1 cellular context compared by ENCODE assay signal in the genomic region with DNA sequence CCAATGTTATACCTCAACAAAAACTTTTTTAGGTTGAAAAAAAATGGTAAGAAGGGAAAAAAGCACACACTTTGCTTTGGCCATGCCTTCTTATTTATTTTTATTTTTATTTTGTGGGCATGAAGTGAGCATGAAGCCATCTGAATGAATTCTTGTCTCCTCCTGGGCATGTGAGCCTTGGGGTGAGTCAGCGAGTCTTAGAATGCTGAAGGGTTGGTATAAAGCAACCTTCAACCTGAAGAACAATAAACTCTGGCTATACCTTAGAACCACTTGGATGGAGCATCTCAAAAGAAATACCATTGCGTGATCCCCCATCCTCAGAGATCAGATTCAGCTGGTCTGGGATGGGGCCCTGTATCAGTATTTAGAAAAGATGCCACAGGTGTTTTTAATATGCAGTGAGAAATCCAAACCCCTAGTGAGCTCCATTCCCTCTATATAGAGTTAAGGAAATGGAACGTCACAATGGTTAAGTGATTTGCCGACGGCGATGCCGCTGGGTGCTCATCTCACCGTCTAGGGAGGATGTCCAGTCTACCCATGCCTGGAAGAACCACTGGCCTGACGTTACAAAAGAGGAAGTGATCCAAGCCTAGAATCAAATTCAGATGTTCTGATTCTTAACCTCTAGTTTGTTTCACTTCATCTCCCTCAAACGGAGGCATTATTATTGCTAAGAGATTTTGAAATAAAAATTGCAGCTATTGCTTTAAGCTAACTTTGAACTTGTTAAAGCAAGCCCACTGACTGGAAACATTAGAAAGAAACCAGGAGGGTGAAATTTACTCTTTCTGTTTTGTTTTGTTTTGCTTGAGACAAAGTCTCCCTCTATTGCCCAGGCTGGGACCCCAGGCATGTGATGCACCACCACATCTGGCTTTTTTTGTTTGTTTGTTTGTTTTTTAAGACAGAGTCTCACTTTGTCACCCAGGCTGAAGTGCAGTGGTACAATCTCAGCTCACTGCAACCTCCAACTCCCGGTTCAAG.
TF ChIP-seq lines count a peak whose summit lies in the region.

No MANE protein-coding gene starts in this region.

TF ChIP-seq in SK-N-SH treated with all-trans-retinoic acid at 6 μM for 48 hours, 23 proteins besides CTCF, POLR2A, EP300 and RAD21:
- TF ChIP-seq, protein P1, sequence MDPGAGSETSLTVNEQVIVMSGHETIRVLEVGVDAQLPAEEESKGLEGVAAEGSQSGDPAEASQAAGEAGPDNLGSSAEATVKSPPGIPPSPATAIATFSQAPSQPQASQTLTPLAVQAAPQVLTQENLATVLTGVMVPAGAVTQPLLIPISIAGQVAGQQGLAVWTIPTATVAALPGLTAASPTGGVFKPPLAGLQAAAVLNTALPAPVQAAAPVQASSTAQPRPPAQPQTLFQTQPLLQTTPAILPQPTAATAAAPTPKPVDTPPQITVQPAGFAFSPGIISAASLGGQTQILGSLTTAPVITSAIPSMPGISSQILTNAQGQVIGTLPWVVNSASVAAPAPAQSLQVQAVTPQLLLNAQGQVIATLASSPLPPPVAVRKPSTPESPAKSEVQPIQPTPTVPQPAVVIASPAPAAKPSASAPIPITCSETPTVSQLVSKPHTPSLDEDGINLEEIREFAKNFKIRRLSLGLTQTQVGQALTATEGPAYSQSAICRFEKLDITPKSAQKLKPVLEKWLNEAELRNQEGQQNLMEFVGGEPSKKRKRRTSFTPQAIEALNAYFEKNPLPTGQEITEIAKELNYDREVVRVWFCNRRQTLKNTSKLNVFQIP (CRISPR knock-in tag; IDR thresholded peaks at IDR 0.05; ENCODE audit: borderline replicate concordance, low read depth) = no peak
- TF ChIP-seq SNAI2 (CRISPR knock-in tag; IDR thresholded peaks at IDR 0.05) (no peak), CSDC2 (CRISPR knock-in tag; IDR thresholded peaks at IDR 0.05) (no peak), ZFP30 (CRISPR knock-in tag; IDR thresholded peaks at IDR 0.05) (no peak), PPARA (CRISPR knock-in tag; IDR thresholded peaks at IDR 0.05; ENCODE audit: borderline replicate concordance) (no peak), ISL1 (CRISPR knock-in tag; IDR thresholded peaks at IDR 0.05) (no peak)
- TF ChIP-seq, protein P2, sequence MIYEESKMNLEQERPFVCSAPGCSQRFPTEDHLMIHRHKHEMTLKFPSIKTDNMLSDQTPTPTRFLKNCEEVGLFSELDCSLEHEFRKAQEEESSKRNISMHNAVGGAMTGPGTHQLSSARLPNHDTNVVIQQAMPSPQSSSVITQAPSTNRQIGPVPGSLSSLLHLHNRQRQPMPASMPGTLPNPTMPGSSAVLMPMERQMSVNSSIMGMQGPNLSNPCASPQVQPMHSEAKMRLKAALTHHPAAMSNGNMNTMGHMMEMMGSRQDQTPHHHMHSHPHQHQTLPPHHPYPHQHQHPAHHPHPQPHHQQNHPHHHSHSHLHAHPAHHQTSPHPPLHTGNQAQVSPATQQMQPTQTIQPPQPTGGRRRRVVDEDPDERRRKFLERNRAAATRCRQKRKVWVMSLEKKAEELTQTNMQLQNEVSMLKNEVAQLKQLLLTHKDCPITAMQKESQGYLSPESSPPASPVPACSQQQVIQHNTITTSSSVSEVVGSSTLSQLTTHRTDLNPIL (CRISPR knock-in tag; IDR thresholded peaks at IDR 0.05; ENCODE audit: low read depth) = no peak
- TF ChIP-seq, protein P3, sequence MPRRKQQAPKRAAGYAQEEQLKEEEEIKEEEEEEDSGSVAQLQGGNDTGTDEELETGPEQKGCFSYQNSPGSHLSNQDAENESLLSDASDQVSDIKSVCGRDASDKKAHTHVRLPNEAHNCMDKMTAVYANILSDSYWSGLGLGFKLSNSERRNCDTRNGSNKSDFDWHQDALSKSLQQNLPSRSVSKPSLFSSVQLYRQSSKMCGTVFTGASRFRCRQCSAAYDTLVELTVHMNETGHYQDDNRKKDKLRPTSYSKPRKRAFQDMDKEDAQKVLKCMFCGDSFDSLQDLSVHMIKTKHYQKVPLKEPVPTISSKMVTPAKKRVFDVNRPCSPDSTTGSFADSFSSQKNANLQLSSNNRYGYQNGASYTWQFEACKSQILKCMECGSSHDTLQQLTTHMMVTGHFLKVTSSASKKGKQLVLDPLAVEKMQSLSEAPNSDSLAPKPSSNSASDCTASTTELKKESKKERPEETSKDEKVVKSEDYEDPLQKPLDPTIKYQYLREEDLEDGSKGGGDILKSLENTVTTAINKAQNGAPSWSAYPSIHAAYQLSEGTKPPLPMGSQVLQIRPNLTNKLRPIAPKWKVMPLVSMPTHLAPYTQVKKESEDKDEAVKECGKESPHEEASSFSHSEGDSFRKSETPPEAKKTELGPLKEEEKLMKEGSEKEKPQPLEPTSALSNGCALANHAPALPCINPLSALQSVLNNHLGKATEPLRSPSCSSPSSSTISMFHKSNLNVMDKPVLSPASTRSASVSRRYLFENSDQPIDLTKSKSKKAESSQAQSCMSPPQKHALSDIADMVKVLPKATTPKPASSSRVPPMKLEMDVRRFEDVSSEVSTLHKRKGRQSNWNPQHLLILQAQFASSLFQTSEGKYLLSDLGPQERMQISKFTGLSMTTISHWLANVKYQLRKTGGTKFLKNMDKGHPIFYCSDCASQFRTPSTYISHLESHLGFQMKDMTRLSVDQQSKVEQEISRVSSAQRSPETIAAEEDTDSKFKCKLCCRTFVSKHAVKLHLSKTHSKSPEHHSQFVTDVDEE (CRISPR knock-in tag; IDR thresholded peaks at IDR 0.05) = no peak
